In the genomic region with DNA sequence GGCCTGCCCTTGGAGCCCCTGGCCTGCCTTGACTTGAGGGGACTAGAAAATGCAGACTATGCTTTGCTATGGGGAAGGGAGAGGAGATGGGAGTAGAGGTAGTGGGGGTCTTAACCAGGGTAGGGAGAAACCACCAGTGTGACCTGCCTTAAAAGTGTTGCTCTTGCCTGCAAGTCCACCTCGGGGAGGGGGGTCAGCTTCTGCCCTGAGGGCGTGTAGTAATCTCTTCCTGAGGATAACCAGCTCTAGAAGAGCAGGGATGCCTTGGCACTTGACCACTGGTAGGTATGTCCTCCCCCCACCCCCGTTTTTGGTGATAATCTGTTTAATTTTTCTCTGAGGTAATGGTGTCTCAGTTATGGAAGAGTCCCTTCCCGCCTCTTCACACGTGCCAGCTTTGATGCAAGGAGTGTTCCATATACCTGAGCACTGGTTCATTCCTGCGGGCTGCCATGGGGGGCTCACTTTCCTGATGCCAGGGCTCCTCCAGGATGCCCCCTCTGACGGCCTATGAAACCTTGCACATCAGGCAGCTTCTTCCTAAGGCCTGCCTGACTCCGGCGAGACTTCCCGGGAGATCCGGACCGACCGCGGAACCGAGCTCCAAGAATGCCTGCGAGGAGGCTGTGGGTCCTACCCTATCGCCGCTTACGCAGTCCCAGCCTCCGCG, we compare ENCODE assay signal across 8 cellular contexts. TPM values are rescaled to one million over a fixed set of nuclear protein-coding genes. Genes with fewer than 3 reads are reported as not detected.
A peak's percentile ranks its signal among the peaks of the same experiment; 100 is the strongest.
DNase-seq lines count a peak whose midpoint lies in the region; ATAC-seq and TF ChIP-seq lines count a peak whose summit lies in the region.

No MANE protein-coding gene starts in this region.

- peaks cover 6% of the 10 kb centered on the region for H3K79me1 ChIP-seq in mesendoderm (ENCODE audit: low read length)

- H2BK5ac ChIP-seq in mesendoderm (ENCODE audit: low read length): no peak overlapping the region

- H3K18ac ChIP-seq in mesendoderm (ENCODE audit: low read length): no peak overlapping the region

- H3K4ac ChIP-seq in mesendoderm (ENCODE audit: low read depth, low read length): no peak overlapping the region

- no peak overlapping the region for H4K8ac ChIP-seq in mesendoderm (ENCODE audit: low read depth, low read length)

- peak overlapping the region; percentile 23 for H3K27ac ChIP-seq in mesendoderm (ENCODE audit: low read depth, low read length)
- peak overlapping the region; percentile 53 to 97 for H3K27ac ChIP-seq in aorta (ENCODE audit: low read depth in 1 of 2, low read length in 2 of 2)

- intact Hi-C loops in aorta (cut with DNase I): loop anchor here (2.0 to 5.0 kb wide), 2 partner anchors 33 to 106 kb away; a partner anchor contains a TSS

- ATAC-seq in HG02759 (IDR thresholded peaks at IDR 0.05; ENCODE audit: unreplicated experiment) (peak; percentile 8), aorta (ENCODE audit: low FRiP score) (peak; percentile 1), HG02571 (IDR thresholded peaks at IDR 0.05; ENCODE audit: unreplicated experiment) (no peak), GM21528 (IDR thresholded peaks at IDR 0.05; ENCODE audit: low FRiP score, unreplicated experiment) (no peak)

- H3K4me1 ChIP-seq in mesendoderm (ENCODE audit: control insufficient read depth, low read depth, low read length) (peaks cover 3% of the 10 kb centered on the region), aorta (ENCODE audit: control insufficient read depth in 1 of 2, insufficient read depth in 2 of 2, low read length in 2 of 2) (peaks cover 0 to 3% of the 10 kb centered on the region in 2 donors)

- no peak overlapping the region for H2AK5ac ChIP-seq in mesendoderm (ENCODE audit: low read length)

- TF ChIP-seq CTCF in AG09309 (IDR thresholded peaks at IDR 0.05; ENCODE audit: control insufficient read depth, insufficient read depth, low read depth, low read length, missing control alignments) (no peak), astrocyte of the cerebellum (IDR thresholded peaks at IDR 0.05; ENCODE audit: low read depth, low read length, missing control alignments) (no peak)

- H3K56ac ChIP-seq in mesendoderm (ENCODE audit: low read length): peak overlapping the region; percentile 92

- no peak overlapping the region for H2BK15ac ChIP-seq in mesendoderm (replicated peaks; ENCODE audit: low read depth)

- WGBS in mesendoderm (ENCODE audit: extremely low coverage, insufficient coverage, low lambda C conversion rate): no CpG with 5 or more reads among the region's 21 CpGs
- WGBS in aorta, 2 donors: 1% methylated on average over 21 of the region's 21 CpGs

- H3K9ac ChIP-seq in mesendoderm (ENCODE audit: low read length): peak overlapping the region; percentile 91

- no peaks in the 10 kb centered on the region for H3K9me3 ChIP-seq in aorta (ENCODE audit: control insufficient read depth, low read length)

- H3K23ac ChIP-seq in mesendoderm (ENCODE audit: low read length): no peak overlapping the region

- H4K5ac ChIP-seq in mesendoderm (ENCODE audit: low read length): no peak overlapping the region

- peak overlapping the region; percentile 92 for H3K4me2 ChIP-seq in mesendoderm (ENCODE audit: low read length)

- H2BK120ac ChIP-seq in mesendoderm (ENCODE audit: low read depth, low read length): no peak overlapping the region

- H3K4me3 ChIP-seq in AG09309 (ENCODE audit: control insufficient read depth, low read depth, low read length) (peak overlapping the region; percentile 77), astrocyte of the cerebellum (ENCODE audit: low read depth, low read length) (peak overlapping the region; percentile 78), mesendoderm (ENCODE audit: low read length) (peak overlapping the region; percentile 67), aorta (ENCODE audit: low read length in 2 of 2) (peak overlapping the region; percentile 55 to 71)

- peaks cover 3% of the 10 kb centered on the region for H3K79me2 ChIP-seq in mesendoderm (ENCODE audit: control insufficient read depth, insufficient read depth, low read length)

- H3K36me3 ChIP-seq in mesendoderm (ENCODE audit: control insufficient read depth, insufficient read depth, low read length) (peaks cover 3% of the 10 kb centered on the region), aorta (ENCODE audit: control insufficient read depth in 1 of 2, insufficient read depth in 2 of 2, low read length in 1 of 2) (peaks cover 2 to 3% of the 10 kb centered on the region in 2 donors)

- DNase-seq in AG09309 (ENCODE audit: low read depth) (no peak), astrocyte of the cerebellum (ENCODE audit: low read depth) (no peak), mesendoderm (peak; percentile 65), aorta (peak in 1 of 2 donors; percentile 46), NCI-H187 (lab: John Stamatoyannopoulos, UW) (no peak)

- no peaks in the 10 kb centered on the region for H3K27me3 ChIP-seq in mesendoderm (ENCODE audit: insufficient read depth, low read length, poor library complexity)
- H3K27me3 ChIP-seq in aorta (ENCODE audit: control insufficient read depth in 1 of 2, insufficient read depth in 2 of 2, low read length in 1 of 2): no peaks in the 10 kb centered on the region

- in situ Hi-C loops in astrocyte of the cerebellum (cut with HindIII; ENCODE audit: low sequenced_read_pairs): no loop called here

RNA-seq across cellular contexts. Expression of a gene that starts 0.8 kb away (rescaled TPM):
- 6.9 TPM for polyA plus RNA-seq in mesendoderm (2013, experiment 1 of 2)
- polyA plus RNA-seq in mesendoderm (2013, experiment 2 of 2): 6.6 TPM
- 10 to 100 TPM; 22.0 to 36.6 TPM for total RNA-seq in aorta
- polyA plus RNA-seq in aorta: 10 to 100 TPM; 11.1 to 59.5 TPM

RNA-seq across cellular contexts. Expression of a gene that starts 17.9 kb away (rescaled TPM):
- 73.5 TPM for polyA plus RNA-seq in mesendoderm (2013, experiment 1 of 2)
- polyA plus RNA-seq in mesendoderm (2013, experiment 2 of 2): 74.2 TPM
- total RNA-seq in aorta: 100 to 1,000 TPM; 118 to 151 TPM
- polyA plus RNA-seq in aorta: 100 to 1,000 TPM in 1 of 2 donors, 10 to 100 TPM in 1; 24.0 to 232 TPM

RNA-seq across cellular contexts. Expression of a gene that starts 29.1 kb away (rescaled TPM):
- polyA plus RNA-seq in mesendoderm (2013, experiment 1 of 2): 24.5 TPM
- polyA plus RNA-seq in mesendoderm (2013, experiment 2 of 2): 25.7 TPM
- 10 to 100 TPM in 1 of 2 donors, 1 to 10 TPM in 1; 8.8 to 20.6 TPM for total RNA-seq in aorta
- 10 to 100 TPM; 10.1 to 42.4 TPM for polyA plus RNA-seq in aorta

RNA-seq across cellular contexts. Expression of a gene that starts 32.7 kb away (rescaled TPM):
- polyA plus RNA-seq in mesendoderm (2013, experiment 1 of 2): 35.6 TPM
- 35.4 TPM for polyA plus RNA-seq in mesendoderm (2013, experiment 2 of 2)
- total RNA-seq in aorta: 10 to 100 TPM; 55.8 to 60.6 TPM
- 10 to 100 TPM; 72.2 to 75.1 TPM for polyA plus RNA-seq in aorta

RNA-seq across cellular contexts. Expression of a gene that starts 39.9 kb away (rescaled TPM):
- polyA plus RNA-seq in mesendoderm (2013, experiment 1 of 2): 301 TPM
- polyA plus RNA-seq in mesendoderm (2013, experiment 2 of 2): 302 TPM
- 100 to 1,000 TPM in 1 of 2 donors, 10 to 100 TPM in 1; 84.6 to 101 TPM for total RNA-seq in aorta
- polyA plus RNA-seq in aorta: 100 to 1,000 TPM in 1 of 2 donors, 10 to 100 TPM in 1; 47.6 to 111 TPM

Comparison
In these comparisons a context has a peak if more than half of its experiments do, and no peak if none do; other contexts are left out.
1. ATAC-seq: peak in HG02759 (single experiment) and aorta (single experiment); none in HG02571 (single experiment) and GM21528 (single experiment).
2. Peak in every context shown above with its lines, with median percentiles within 50 percentile points of each other: H3K4me3 ChIP-seq.